8 cellular contexts compared by ENCODE assay signal in the genomic region with DNA sequence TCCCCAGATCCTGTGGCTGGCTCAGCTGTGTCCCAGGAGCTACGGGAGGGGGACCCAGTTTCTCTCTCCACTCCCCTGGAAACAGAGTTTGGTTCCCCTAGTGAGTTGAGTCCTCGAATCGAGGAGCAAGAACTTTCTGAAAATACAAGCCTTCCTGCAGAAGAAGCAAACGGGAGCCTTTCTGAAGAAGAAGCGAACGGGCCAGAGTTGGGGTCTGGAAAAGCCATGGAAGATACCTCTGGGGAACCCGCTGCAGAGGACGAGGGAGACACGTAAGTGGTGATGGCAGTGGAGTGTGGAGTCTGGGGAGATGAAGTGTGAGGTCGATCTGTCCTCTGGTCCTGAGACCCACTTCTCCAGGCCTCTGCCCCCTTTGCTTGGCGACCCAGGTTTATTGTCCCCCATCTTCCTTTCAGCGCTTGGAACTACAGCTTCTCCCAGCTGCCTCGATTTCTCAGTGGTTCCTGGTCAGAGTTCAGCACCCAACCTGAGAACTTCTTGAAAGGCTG. TPM values are rescaled to one million over a fixed set of nuclear protein-coding genes. Genes with fewer than 3 reads are reported as not detected.
DNase-seq lines count a peak whose midpoint lies in the region; ATAC-seq, FAIRE-seq and TF ChIP-seq lines count a peak whose summit lies in the region.

No MANE protein-coding gene starts in this region.

- H3K27me3 ChIP-seq in right atrium auricular region (no peaks in the 10 kb centered on the region), mammary epithelial cell (ENCODE audit: insufficient read depth, low read length) (no peaks in the 10 kb centered on the region)

- no TSS peak for BruUV-seq in mammary epithelial cell (replicated peaks; lab: Mats Ljungman, UMichigan)

- intact Hi-C loops in Right ventricle myocardium superior (cut with DNase I), result loop anchor here (2.0 kb wide), 1 partner anchor 56 kb away; no protein-coding TSS in a partner anchor
- intact Hi-C loops in mammary epithelial cell (cut with micrococcal nuclease), result loop anchor here (1.0 to 5.0 kb wide), 10 partner anchors 28 to 558 kb away; a partner anchor contains a TSS
- intact Hi-C loops in mucosa of descending colon (cut with DNase I, micrococcal nuclease), result loop anchor here in 1 of 2 donors (10.0 kb wide), 1 partner anchor 54 kb away; a partner anchor contains a TSS

- in situ Hi-C loops in mammary epithelial cell (cut with MboI; ENCODE audit: low sequenced_read_pairs in 2 of 2), result loop anchor here in 1 of 2 donors (5.0 kb wide), 1 partner anchor 62 kb away; a partner anchor contains a TSS

- peaks cover 53% of the 10 kb centered on the region for H3K79me2 ChIP-seq in mammary epithelial cell (ENCODE audit: insufficient read depth, low read length)

- H3K4me2 ChIP-seq in mammary epithelial cell (ENCODE audit: insufficient read depth, low read depth, low read length), result peak overlapping the region; percentile 88

- CTCF ChIA-PET in mammary epithelial cell (lab: Charles Lee; ENCODE audit: low non-redundant PET), result no interaction called here

- no peak for DNase-seq in right atrium auricular region (ENCODE audit: low spot score)
- DNase-seq in Right ventricle myocardium superior, result no peak
- no peak for DNase-seq in mammary epithelial cell
- no peak for DNase-seq in mucosa of descending colon
- DNase-seq in GM12892 (ENCODE audit: insufficient read length), result no peak
- DNase-seq in NCI-H345 (lab: John Stamatoyannopoulos, UW), result no peak

- peak overlapping the region; percentile 93 for H2AFZ ChIP-seq in mammary epithelial cell (ENCODE audit: low read depth, low read length)

- no peak for TF ChIP-seq POLR2A in GM12892 (IDR thresholded peaks at IDR 0.05; ENCODE audit: low read depth, low read length)

- no peaks in the 10 kb centered on the region for H4K20me1 ChIP-seq in mammary epithelial cell (ENCODE audit: insufficient read depth, low read length)

- H3K9ac ChIP-seq in mammary epithelial cell (ENCODE audit: insufficient read depth, low read length), result peak overlapping the region; percentile 89

- TF ChIP-seq CTCF in right atrium auricular region (IDR thresholded peaks at IDR 0.05), result no peak
- TF ChIP-seq CTCF in mammary epithelial cell (conservative IDR thresholded peaks at IDR 0.05 in 1 of 2, IDR thresholded peaks at IDR 0.05 in 1 of 2; ENCODE audit: extremely low read depth in 1 of 2, insufficient read depth in 1 of 2, low read depth in 1 of 2, low read length in 2 of 2), result no peak
- no peak for TF ChIP-seq CTCF in mucosa of descending colon (IDR thresholded peaks at IDR 0.05)

- no peaks in the 10 kb centered on the region for H3K9me3 ChIP-seq in right atrium auricular region
- H3K9me3 ChIP-seq in mammary epithelial cell (replicated peaks; ENCODE audit: insufficient read depth, low read length), result no peaks in the 10 kb centered on the region
- no peaks in the 10 kb centered on the region for H3K9me3 ChIP-seq in mucosa of descending colon

- peaks cover 6 to 21% of the 10 kb centered on the region in 2 donors for H3K4me1 ChIP-seq in right atrium auricular region
- peaks cover 24% of the 10 kb centered on the region for H3K4me1 ChIP-seq in mammary epithelial cell (ENCODE audit: insufficient read depth, low read length)
- peaks cover 23% of the 10 kb centered on the region for H3K4me1 ChIP-seq in mucosa of descending colon (ENCODE audit: low read depth)

- dilution Hi-C loops in mammary epithelial cell (cut with HindIII; ENCODE audit: low sequenced_read_pairs), result loop anchor here (5.0 kb wide), 2 partner anchors 77 to 107 kb away; a partner anchor contains a TSS

- H3K4me3 ChIP-seq in right atrium auricular region (peak overlapping the region; percentile 56 to 75), mammary epithelial cell (replicated peaks in 1 of 3; ENCODE audit: insufficient read depth in 1 of 3, low read depth in 2 of 3, low read length in 3 of 3) (peak overlapping the region; percentile 71 to 92 (median 78)), mucosa of descending colon (peak overlapping the region; percentile 33)

- 13% methylated on average over 13 of the region's 13 CpGs for WGBS in mammary epithelial cell (ENCODE audit: low coverage, missing lambda C conversion rate)

- H3K27ac ChIP-seq in right atrium auricular region, result peak overlapping the region; percentile 69 to 89
- H3K27ac ChIP-seq in mammary epithelial cell (ENCODE audit: insufficient read depth, low read depth, low read length), result peak overlapping the region; percentile 81

- no peak for ATAC-seq in Right ventricle myocardium superior (ENCODE audit: poor library complexity)
- no peak for ATAC-seq in mucosa of descending colon
- ATAC-seq in HG03520 (IDR thresholded peaks at IDR 0.05; ENCODE audit: unreplicated experiment), result no peak
- no peak for ATAC-seq in GM21390 (IDR thresholded peaks at IDR 0.05; ENCODE audit: unreplicated experiment)

- no peaks in the 10 kb centered on the region for H3K36me3 ChIP-seq in right atrium auricular region
- peaks cover 4% of the 10 kb centered on the region for H3K36me3 ChIP-seq in mammary epithelial cell (ENCODE audit: insufficient read depth, low read length)
- no peaks in the 10 kb centered on the region for H3K36me3 ChIP-seq in mucosa of descending colon (ENCODE audit: low read depth)

- no peak for FAIRE-seq in GM12892 (lab: Jason Lieb, UNC)

RNA-seq across cellular contexts. Expression of a gene that starts 0.6 kb away (rescaled TPM):
- total RNA-seq in right atrium auricular region, result 1 to 10 TPM; 3.7 to 6.1 TPM
- 4.2 TPM for total RNA-seq in Right ventricle myocardium superior
- total RNA-seq in mammary epithelial cell, result 10 to 100 TPM in 1 of 2 donors, 1 to 10 TPM in 1; 4.3 to 15.9 TPM
- polyA plus RNA-seq in mammary epithelial cell, result 14.1 TPM
- 29.3 TPM for polyA minus RNA-seq in mammary epithelial cell
- total RNA-seq in mucosa of descending colon, result 1 to 10 TPM; 5.1 to 9.9 (median 5.8) TPM
- 14.8 TPM for polyA plus RNA-seq in GM12892 (2012; ENCODE audit: missing spikeins)

RNA-seq across cellular contexts. Expression of a gene that starts 1.6 kb away (rescaled TPM):
- total RNA-seq in right atrium auricular region (10 to 100 TPM; 12.9 to 20.1 TPM), Right ventricle myocardium superior (11.5 TPM), mammary epithelial cell (10 to 100 TPM; 63.0 to 89.3 TPM), mucosa of descending colon (10 to 100 TPM; 33.9 to 75.2 (median 57.0) TPM)
- 60.3 TPM for polyA plus RNA-seq in mammary epithelial cell
- polyA minus RNA-seq in mammary epithelial cell, result 124 TPM
- polyA plus RNA-seq in GM12892 (2012; ENCODE audit: missing spikeins), result 84.0 TPM

RNA-seq across cellular contexts. Expression of a gene that starts 16.1 kb away (rescaled TPM):
- total RNA-seq in right atrium auricular region (1 to 10 TPM; 2.1 to 5.9 TPM), Right ventricle myocardium superior (0.13 TPM), mammary epithelial cell (1 to 10 TPM; 1.0 to 9.2 TPM), mucosa of descending colon (1 to 10 TPM in 1 of 3 donors, under 1 TPM in 2; 0.31 to 1.3 (median 0.35) TPM)
- 3.9 TPM for polyA plus RNA-seq in mammary epithelial cell
- 11.2 TPM for polyA minus RNA-seq in mammary epithelial cell
- polyA plus RNA-seq in GM12892 (2012; ENCODE audit: missing spikeins), result not detected

RNA-seq across cellular contexts. Expression of a gene that starts 28.7 kb away (rescaled TPM):
- total RNA-seq in right atrium auricular region, result under 1 TPM in 1 of 2 donors, not detected in 1; 0.08 TPM
- not detected for total RNA-seq in Right ventricle myocardium superior
- total RNA-seq in mammary epithelial cell, result 1 to 10 TPM; 1.8 to 2.7 TPM
- 1.5 TPM for polyA plus RNA-seq in mammary epithelial cell
- polyA minus RNA-seq in mammary epithelial cell, result 1.0 TPM
- total RNA-seq in mucosa of descending colon, result under 1 TPM; 0.19 to 0.70 (median 0.29) TPM
- not detected for polyA plus RNA-seq in GM12892 (2012; ENCODE audit: missing spikeins)

RNA-seq across cellular contexts. Expression of a gene that starts 38.1 kb away (rescaled TPM):
- 1 to 10 TPM; 1.2 to 2.2 TPM for total RNA-seq in right atrium auricular region
- 3.1 TPM for total RNA-seq in Right ventricle myocardium superior
- total RNA-seq in mammary epithelial cell, result not detected
- polyA plus RNA-seq in mammary epithelial cell, result not detected
- polyA minus RNA-seq in mammary epithelial cell, result not detected
- total RNA-seq in mucosa of descending colon, result 1 to 10 TPM in 1 of 3 donors, under 1 TPM in 2; 0.41 to 8.7 (median 0.67) TPM
- polyA plus RNA-seq in GM12892 (2012; ENCODE audit: missing spikeins), result 2.9 TPM
